In genomic region chr7:116436305-116436826, GRCh38 we compare ENCODE assay signal across 24 cellular contexts.
"Had no signal": no experiment of that assay in that cellular context is flagged by ENCODE, and none has a peak within 500 bp of the region (broad histone marks: within the 10 kb centered on the region; RNA-seq: fewer than 3 reads in every experiment).

No MANE protein-coding gene starts in this region.

- H3K4me1 ChIP-seq: Peyer's patch had no signal

- H3K36me3 ChIP-seq: Peyer's patch, SJSA1 had no signal

- H3K36me3 Mint-ChIP-seq: activated CD8-positive, alpha-beta memory T cell treated with anti-CD3 and anti-CD28 coated beads, Interleukin-2, amount 10 ng/mL, durations not matched to agents 7 days and 5 days; activated naive CD4-positive, alpha-beta T cell treated with anti-CD3 and anti-CD28 coated beads, Interleukin-2, amount 50 U/mL, for 24 hours had no signal

- H3K4me1 Mint-ChIP-seq: activated B cell treated with CpG ODN at 0.5 μM for 24 hours; activated CD4-positive, alpha-beta T cell treated with anti-CD3 and anti-CD28 coated beads, Interleukin-2, amount 10 ng/mL, durations not matched to agents 24 days and 14 days; activated CD8-positive, alpha-beta memory T cell treated with anti-CD3 and anti-CD28 coated beads, Interleukin-2, amount 10 ng/mL, durations not matched to agents 7 days and 5 days; activated naive CD4-positive, alpha-beta T cell treated with anti-CD3 and anti-CD28 coated beads, Interleukin-2, amount 50 U/mL, for 24 hours; T-helper 17 cell had no signal

- H3K9me3 ChIP-seq: Peyer's patch had no signal

- DNase-seq: activated B cell treated with CpG ODN at 0.5 μM for 24 hours; activated CD4-positive, alpha-beta T cell treated with anti-CD3 and anti-CD28 coated beads for 1 hour; activated CD4-positive, alpha-beta T cell treated with anti-CD3 and anti-CD28 coated beads, Interleukin-2, amount 10 ng/mL, durations not matched to agents 24 days and 14 days; activated CD4-positive, alpha-beta T cell treated with anti-CD3 and anti-CD28 coated beads, Interleukin-2, amount 50 U/mL, for 48 hours; activated CD8-positive, alpha-beta memory T cell treated with anti-CD3 and anti-CD28 coated beads, Interleukin-2, amount 10 ng/mL, durations not matched to agents 7 days and 5 days; activated effector memory CD4-positive, alpha-beta T cell treated with Interleukin-2 at 50 U/mL for 16 hours; activated naive CD4-positive, alpha-beta T cell; activated T-cell treated with anti-CD3 and anti-CD28 coated beads, Interleukin-2, amount 50 U/mL, for 24 hours; aorta; cerebellar nuclear complex; NCI-H1105 treated with DMSO at 0.1 percent for 48 hours; NCI-H1436 treated with DMSO at 0.1 percent for 48 hours; NCI-H187; NCI-H2081; NCI-H510A treated with DMSO at 0.1 percent for 48 hours; NCI-H69; NK-92 treated with Interleukin-12 subunit alpha and Interleukin-12 subunit beta, amount 100 ng/mL, for 24 hours; Peyer's patch; SHP77; T-helper 17 cell; T-helper 9 cell had no signal

- H3K4me3 Mint-ChIP-seq: activated B cell treated with CpG ODN at 0.5 μM for 24 hours; activated CD4-positive, alpha-beta T cell treated with anti-CD3 and anti-CD28 coated beads, Interleukin-2, amount 10 ng/mL, durations not matched to agents 24 days and 14 days; activated CD8-positive, alpha-beta memory T cell treated with anti-CD3 and anti-CD28 coated beads, Interleukin-2, amount 10 ng/mL, durations not matched to agents 7 days and 5 days; activated naive CD4-positive, alpha-beta T cell treated with anti-CD3 and anti-CD28 coated beads, Interleukin-2, amount 50 U/mL, for 24 hours; activated T-cell treated with anti-CD3 and anti-CD28 coated beads, Interleukin-2, amount 50 U/mL, for 24 hours; activated T-helper 1 cell treated with anti-CD3 and anti-CD28 coated beads, Interleukin-12 subunit alpha, Interleukin-12 subunit beta, Interleukin-2, Interleukin-4 antibody, amounts not matched to agents 30 ng/mL and 10 ng/mL and 1 ng/mL, durations not matched to agents 14 hours and 24 hours and 36 hours; T-helper 17 cell had no signal

- H3K4me3 ChIP-seq: Peyer's patch, SJSA1 had no signal

- H3K27me3 ChIP-seq: Peyer's patch, SJSA1 had no signal

- H3K9me3 Mint-ChIP-seq: activated B cell treated with CpG ODN at 0.5 μM for 24 hours; activated CD4-positive, alpha-beta T cell treated with anti-CD3 and anti-CD28 coated beads, Interleukin-2, amount 10 ng/mL, durations not matched to agents 24 days and 14 days; activated naive CD4-positive, alpha-beta T cell treated with anti-CD3 and anti-CD28 coated beads, Interleukin-2, amount 50 U/mL, for 24 hours; activated T-cell treated with anti-CD3 and anti-CD28 coated beads, Interleukin-2, amount 50 U/mL, for 24 hours; activated T-helper 1 cell treated with anti-CD3 and anti-CD28 coated beads, Interleukin-12 subunit alpha, Interleukin-12 subunit beta, Interleukin-2, Interleukin-4 antibody, amounts not matched to agents 30 ng/mL and 10 ng/mL and 1 ng/mL, durations not matched to agents 14 hours and 24 hours and 36 hours had no signal

- H3K27ac ChIP-seq: Peyer's patch had no signal

- H3K27ac Mint-ChIP-seq: activated B cell treated with CpG ODN at 0.5 μM for 24 hours; activated CD4-positive, alpha-beta T cell treated with anti-CD3 and anti-CD28 coated beads, Interleukin-2, amount 10 ng/mL, durations not matched to agents 24 days and 14 days; activated CD8-positive, alpha-beta memory T cell treated with anti-CD3 and anti-CD28 coated beads, Interleukin-2, amount 10 ng/mL, durations not matched to agents 7 days and 5 days; activated naive CD4-positive, alpha-beta T cell treated with anti-CD3 and anti-CD28 coated beads, Interleukin-2, amount 50 U/mL, for 24 hours; activated T-cell treated with anti-CD3 and anti-CD28 coated beads, Interleukin-2, amount 50 U/mL, for 24 hours; activated T-helper 1 cell treated with anti-CD3 and anti-CD28 coated beads, Interleukin-12 subunit alpha, Interleukin-12 subunit beta, Interleukin-2, Interleukin-4 antibody, amounts not matched to agents 30 ng/mL and 10 ng/mL and 1 ng/mL, durations not matched to agents 14 hours and 24 hours and 36 hours; T-helper 17 cell had no signal
